In genomic region chr11:120229451-120230424, GRCh38 we compare ENCODE assay signal across 8 cellular contexts. TPM values are rescaled to one million over a fixed set of nuclear protein-coding genes. Genes with fewer than 3 reads are reported as not detected.
DNase-seq lines count a peak whose midpoint lies in the region; TF ChIP-seq lines count a peak whose summit lies in the region.

No MANE protein-coding gene starts in this region.

- no peaks in the 10 kb centered on the region for H3F3A ChIP-seq in smooth muscle cell (ENCODE audit: low read depth)

- no peak overlapping the region for H3K27ac ChIP-seq in Peyer's patch
- no peak overlapping the region for H3K27ac ChIP-seq in smooth muscle cell (ENCODE audit: low read depth)

- no peak overlapping the region for H3K4me2 ChIP-seq in smooth muscle cell

- H3K36me3 ChIP-seq in Peyer's patch (peaks cover 0 to 34% (median 0%) of the 10 kb centered on the region in 3 donors), smooth muscle cell (ENCODE audit: low read depth) (no peaks in the 10 kb centered on the region)

- H2AFZ ChIP-seq in smooth muscle cell (ENCODE audit: low read depth), result no peak overlapping the region

- 62% methylated on average over 17 of the region's 17 CpGs for WGBS in smooth muscle cell (ENCODE audit: low lambda C conversion rate)

- no peak overlapping the region for H3K4me3 ChIP-seq in Peyer's patch
- H3K4me3 ChIP-seq in fibroblast of mammary gland (ENCODE audit: control insufficient read depth, low read depth, low read length), result no peak overlapping the region
- no peak overlapping the region for H3K4me3 ChIP-seq in smooth muscle cell

- H4K20me1 ChIP-seq in smooth muscle cell (ENCODE audit: low read depth), result peaks cover 10% of the 10 kb centered on the region

- H3K9ac ChIP-seq in smooth muscle cell (ENCODE audit: low read depth), result no peak overlapping the region

- H3K9me3 ChIP-seq in Peyer's patch (no peaks in the 10 kb centered on the region), smooth muscle cell (replicated peaks; ENCODE audit: low read depth) (no peaks in the 10 kb centered on the region)

- H3K27me3 ChIP-seq in Peyer's patch (no peaks in the 10 kb centered on the region), smooth muscle cell (ENCODE audit: low read depth) (no peaks in the 10 kb centered on the region)

- H3K79me2 ChIP-seq in smooth muscle cell (ENCODE audit: low read depth), result no peaks in the 10 kb centered on the region

- H3K4me1 ChIP-seq in Peyer's patch (peaks cover 0 to 12% (median 0%) of the 10 kb centered on the region in 4 donors), smooth muscle cell (ENCODE audit: low read depth) (no peaks in the 10 kb centered on the region)

- peak in 4 of 6 experiments; percentile 48 to 74 (median 72) for TF ChIP-seq CTCF in Peyer's patch (IDR thresholded peaks at IDR 0.05)
- peak; percentile 57 for TF ChIP-seq CTCF in fibroblast of mammary gland (conservative IDR thresholded peaks at IDR 0.05; ENCODE audit: control insufficient read depth, insufficient read depth, low read depth, low read length)
- TF ChIP-seq CTCF in smooth muscle cell (IDR thresholded peaks at IDR 0.05; ENCODE audit: borderline replicate concordance, insufficient read depth, poor library complexity, severe bottlenecking), result peak; percentile 77

- TF ChIP-seq POLR2A in Peyer's patch (IDR thresholded peaks at IDR 0.05), result no peak

- DNase-seq in NCI-H345 (lab: John Stamatoyannopoulos, UW) (peak; percentile 10), NCI-H345 treated with DMSO at 0.1 percent for 48 hours (lab: John Stamatoyannopoulos, UW; ENCODE audit: unreplicated experiment) (no peak), Peyer's patch (no peak), fibroblast of mammary gland (ENCODE audit: low read depth) (peak; percentile 40), smooth muscle cell (lab: John Stamatoyannopoulos, UW; ENCODE audit: unreplicated experiment) (no peak), globus pallidus (ENCODE audit: low spot score) (no peak), NCI-H2029 treated with DMSO at 0.1 percent for 48 hours (lab: John Stamatoyannopoulos, UW) (no peak), NCI-H774 (lab: John Stamatoyannopoulos, UW) (no peak)

RNA-seq across cellular contexts. Expression of gene POU2F3, which starts 10.2 kb away (rescaled TPM):
- total RNA-seq in Peyer's patch (1 to 10 TPM in 3 of 4 donors, not detected in 1; 2.2 to 3.3 (median 2.8) TPM), smooth muscle cell (2.8 TPM in 1 of 2 replicates, not detected in the other)
- polyA plus RNA-seq in smooth muscle cell, result 0.34 TPM in 1 of 2 replicates, not detected in the other

RNA-seq across cellular contexts. Expression of gene OAF, which starts 18.9 kb away (rescaled TPM):
- 100 to 1,000 TPM in 3 of 4 donors, 10 to 100 TPM in 1; 66.0 to 344 (median 228) TPM for total RNA-seq in Peyer's patch
- total RNA-seq in smooth muscle cell, result 41.6 and 42.9 TPM in 2 replicates
- 69.8 and 112 TPM in 2 replicates for polyA plus RNA-seq in smooth muscle cell

Comparison
In these comparisons a context has a peak if more than half of its experiments do, and no peak if none do; other contexts are left out.
1. DNase-seq: peak in NCI-H345 (single experiment) and fibroblast of mammary gland (single experiment); none in NCI-H345 treated with DMSO at 0.1 percent for 48 hours (single experiment), Peyer's patch (0 of 3), smooth muscle cell (single experiment), globus pallidus (single experiment), NCI-H2029 treated with DMSO at 0.1 percent for 48 hours (single experiment) and NCI-H774 (single experiment).
2. Peak in every context shown above with its lines, with median percentiles within 50 percentile points of each other: CTCF ChIP-seq.